1 cellular context compared by ENCODE assay signal in genomic region chr1:180981596-180982387, GRCh38.
TF ChIP-seq lines count a peak whose summit lies in the region.

No MANE protein-coding gene starts in this region.

TF ChIP-seq in GM12878, 131 proteins besides CTCF, POLR2A, EP300 and RAD21 (continued from another document):
- TF ChIP-seq, protein P1, sequence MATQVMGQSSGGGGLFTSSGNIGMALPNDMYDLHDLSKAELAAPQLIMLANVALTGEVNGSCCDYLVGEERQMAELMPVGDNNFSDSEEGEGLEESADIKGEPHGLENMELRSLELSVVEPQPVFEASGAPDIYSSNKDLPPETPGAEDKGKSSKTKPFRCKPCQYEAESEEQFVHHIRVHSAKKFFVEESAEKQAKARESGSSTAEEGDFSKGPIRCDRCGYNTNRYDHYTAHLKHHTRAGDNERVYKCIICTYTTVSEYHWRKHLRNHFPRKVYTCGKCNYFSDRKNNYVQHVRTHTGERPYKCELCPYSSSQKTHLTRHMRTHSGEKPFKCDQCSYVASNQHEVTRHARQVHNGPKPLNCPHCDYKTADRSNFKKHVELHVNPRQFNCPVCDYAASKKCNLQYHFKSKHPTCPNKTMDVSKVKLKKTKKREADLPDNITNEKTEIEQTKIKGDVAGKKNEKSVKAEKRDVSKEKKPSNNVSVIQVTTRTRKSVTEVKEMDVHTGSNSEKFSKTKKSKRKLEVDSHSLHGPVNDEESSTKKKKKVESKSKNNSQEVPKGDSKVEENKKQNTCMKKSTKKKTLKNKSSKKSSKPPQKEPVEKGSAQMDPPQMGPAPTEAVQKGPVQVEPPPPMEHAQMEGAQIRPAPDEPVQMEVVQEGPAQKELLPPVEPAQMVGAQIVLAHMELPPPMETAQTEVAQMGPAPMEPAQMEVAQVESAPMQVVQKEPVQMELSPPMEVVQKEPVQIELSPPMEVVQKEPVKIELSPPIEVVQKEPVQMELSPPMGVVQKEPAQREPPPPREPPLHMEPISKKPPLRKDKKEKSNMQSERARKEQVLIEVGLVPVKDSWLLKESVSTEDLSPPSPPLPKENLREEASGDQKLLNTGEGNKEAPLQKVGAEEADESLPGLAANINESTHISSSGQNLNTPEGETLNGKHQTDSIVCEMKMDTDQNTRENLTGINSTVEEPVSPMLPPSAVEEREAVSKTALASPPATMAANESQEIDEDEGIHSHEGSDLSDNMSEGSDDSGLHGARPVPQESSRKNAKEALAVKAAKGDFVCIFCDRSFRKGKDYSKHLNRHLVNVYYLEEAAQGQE (IDR thresholded peaks at IDR 0.05; ENCODE audit: low read depth, low read length) = no peak
- TF ChIP-seq ATF7 (IDR thresholded peaks at IDR 0.05; ENCODE audit: low read depth) = no peak
- TF ChIP-seq RB1 (IDR thresholded peaks at IDR 0.05; ENCODE audit: borderline replicate concordance) = no peak
